Comparison of ENCODE assay signal across 1 cellular context in genomic region chr4:153564630-153565525, GRCh38.
A peak's percentile ranks its signal among the peaks of the same experiment; 100 is the strongest.
TF ChIP-seq lines count a peak whose summit lies in the region.

No MANE protein-coding gene starts in this region.

TF ChIP-seq in HepG2, 621 proteins besides CTCF, POLR2A, EP300 and RAD21 (continued from another document):
- TF ChIP-seq, protein P1, sequence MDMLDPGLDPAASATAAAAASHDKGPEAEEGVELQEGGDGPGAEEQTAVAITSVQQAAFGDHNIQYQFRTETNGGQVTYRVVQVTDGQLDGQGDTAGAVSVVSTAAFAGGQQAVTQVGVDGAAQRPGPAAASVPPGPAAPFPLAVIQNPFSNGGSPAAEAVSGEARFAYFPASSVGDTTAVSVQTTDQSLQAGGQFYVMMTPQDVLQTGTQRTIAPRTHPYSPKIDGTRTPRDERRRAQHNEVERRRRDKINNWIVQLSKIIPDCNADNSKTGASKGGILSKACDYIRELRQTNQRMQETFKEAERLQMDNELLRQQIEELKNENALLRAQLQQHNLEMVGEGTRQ (IDR thresholded peaks at IDR 0.05; ENCODE audit: low read depth, low read length), result no peak
- TF ChIP-seq, protein P1 (CRISPR knock-in tag; IDR thresholded peaks at IDR 0.05; ENCODE audit: borderline replicate concordance), result no peak
- TF ChIP-seq KLF6 (CRISPR knock-in tag; IDR thresholded peaks at IDR 0.05) (peak; percentile 84; the same call in 1 of the 2 replicates), NPAS2 (CRISPR knock-in tag; IDR thresholded peaks at IDR 0.05; ENCODE audit: borderline replicate concordance) (no peak), HNF4G (IDR thresholded peaks at IDR 0.05; ENCODE audit: borderline replicate concordance, low read depth, low read length) (peak; percentile 95), HNF4G (CRISPR knock-in tag; IDR thresholded peaks at IDR 0.05; ENCODE audit: borderline replicate concordance, low read depth) (peak; percentile 97), ZNF773 (CRISPR knock-in tag; IDR thresholded peaks at IDR 0.05; ENCODE audit: borderline replicate concordance) (no peak), GATAD2A (CRISPR knock-in tag; IDR thresholded peaks at IDR 0.05) (peak; percentile 97), CREB3 (CRISPR knock-in tag; IDR thresholded peaks at IDR 0.05) (no peak), ZNF124 (CRISPR knock-in tag; IDR thresholded peaks at IDR 0.05) (peak; percentile 54; the same call in 1 of the 2 replicates), ZKSCAN8 (CRISPR knock-in tag; IDR thresholded peaks at IDR 0.05; ENCODE audit: borderline replicate concordance) (peak; percentile 82; the same call in 1 of the 2 replicates), AHDC1 (CRISPR knock-in tag; IDR thresholded peaks at IDR 0.05; ENCODE audit: borderline replicate concordance) (peak; percentile 90), HIC2 (CRISPR knock-in tag; IDR thresholded peaks at IDR 0.05; ENCODE audit: low read depth) (peak; percentile 67; the same call in 1 of the 2 replicates), NR2F1 (CRISPR knock-in tag; IDR thresholded peaks at IDR 0.05) (peak; percentile 50 to 69; a peak in 3 of 4 replicates), RFX1 (IDR thresholded peaks at IDR 0.05) (no peak), ZNF891 (CRISPR knock-in tag; IDR thresholded peaks at IDR 0.05) (no peak), ZNF776 (CRISPR knock-in tag; IDR thresholded peaks at IDR 0.05) (no peak), ZNF3 (CRISPR knock-in tag; IDR thresholded peaks at IDR 0.05) (no peak)
- TF ChIP-seq, protein P2, sequence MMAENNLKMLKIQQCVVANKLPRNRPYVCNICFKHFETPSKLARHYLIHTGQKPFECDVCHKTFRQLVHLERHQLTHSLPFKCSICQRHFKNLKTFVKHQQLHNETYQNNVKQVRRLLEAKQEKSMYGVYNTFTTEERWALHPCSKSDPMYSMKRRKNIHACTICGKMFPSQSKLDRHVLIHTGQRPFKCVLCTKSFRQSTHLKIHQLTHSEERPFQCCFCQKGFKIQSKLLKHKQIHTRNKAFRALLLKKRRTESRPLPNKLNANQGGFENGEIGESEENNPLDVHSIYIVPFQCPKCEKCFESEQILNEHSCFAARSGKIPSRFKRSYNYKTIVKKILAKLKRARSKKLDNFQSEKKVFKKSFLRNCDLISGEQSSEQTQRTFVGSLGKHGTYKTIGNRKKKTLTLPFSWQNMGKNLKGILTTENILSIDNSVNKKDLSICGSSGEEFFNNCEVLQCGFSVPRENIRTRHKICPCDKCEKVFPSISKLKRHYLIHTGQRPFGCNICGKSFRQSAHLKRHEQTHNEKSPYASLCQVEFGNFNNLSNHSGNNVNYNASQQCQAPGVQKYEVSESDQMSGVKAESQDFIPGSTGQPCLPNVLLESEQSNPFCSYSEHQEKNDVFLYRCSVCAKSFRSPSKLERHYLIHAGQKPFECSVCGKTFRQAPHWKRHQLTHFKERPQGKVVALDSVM (CRISPR knock-in tag; IDR thresholded peaks at IDR 0.05), result peak; percentile 38; the same call in 1 of the 2 replicates
- TF ChIP-seq, protein P3, sequence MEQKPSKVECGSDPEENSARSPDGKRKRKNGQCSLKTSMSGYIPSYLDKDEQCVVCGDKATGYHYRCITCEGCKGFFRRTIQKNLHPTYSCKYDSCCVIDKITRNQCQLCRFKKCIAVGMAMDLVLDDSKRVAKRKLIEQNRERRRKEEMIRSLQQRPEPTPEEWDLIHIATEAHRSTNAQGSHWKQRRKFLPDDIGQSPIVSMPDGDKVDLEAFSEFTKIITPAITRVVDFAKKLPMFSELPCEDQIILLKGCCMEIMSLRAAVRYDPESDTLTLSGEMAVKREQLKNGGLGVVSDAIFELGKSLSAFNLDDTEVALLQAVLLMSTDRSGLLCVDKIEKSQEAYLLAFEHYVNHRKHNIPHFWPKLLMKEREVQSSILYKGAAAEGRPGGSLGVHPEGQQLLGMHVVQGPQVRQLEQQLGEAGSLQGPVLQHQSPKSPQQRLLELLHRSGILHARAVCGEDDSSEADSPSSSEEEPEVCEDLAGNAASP (CRISPR knock-in tag; IDR thresholded peaks at IDR 0.05; ENCODE audit: borderline replicate concordance), result peak; percentile 51; the same call in 1 of the 2 replicates
- TF ChIP-seq, protein P4, sequence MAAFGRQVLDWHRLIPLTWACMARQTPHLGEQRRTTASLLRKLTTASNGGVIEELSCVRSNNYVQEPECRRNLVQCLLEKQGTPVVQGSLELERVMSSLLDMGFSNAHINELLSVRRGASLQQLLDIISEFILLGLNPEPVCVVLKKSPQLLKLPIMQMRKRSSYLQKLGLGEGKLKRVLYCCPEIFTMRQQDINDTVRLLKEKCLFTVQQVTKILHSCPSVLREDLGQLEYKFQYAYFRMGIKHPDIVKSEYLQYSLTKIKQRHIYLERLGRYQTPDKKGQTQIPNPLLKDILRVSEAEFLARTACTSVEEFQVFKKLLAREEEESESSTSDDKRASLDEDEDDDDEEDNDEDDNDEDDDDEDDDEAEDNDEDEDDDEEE (CRISPR knock-in tag; IDR thresholded peaks at IDR 0.05), result no peak
